Comparison of ENCODE assay signal across 16 cellular contexts in the genomic region with DNA sequence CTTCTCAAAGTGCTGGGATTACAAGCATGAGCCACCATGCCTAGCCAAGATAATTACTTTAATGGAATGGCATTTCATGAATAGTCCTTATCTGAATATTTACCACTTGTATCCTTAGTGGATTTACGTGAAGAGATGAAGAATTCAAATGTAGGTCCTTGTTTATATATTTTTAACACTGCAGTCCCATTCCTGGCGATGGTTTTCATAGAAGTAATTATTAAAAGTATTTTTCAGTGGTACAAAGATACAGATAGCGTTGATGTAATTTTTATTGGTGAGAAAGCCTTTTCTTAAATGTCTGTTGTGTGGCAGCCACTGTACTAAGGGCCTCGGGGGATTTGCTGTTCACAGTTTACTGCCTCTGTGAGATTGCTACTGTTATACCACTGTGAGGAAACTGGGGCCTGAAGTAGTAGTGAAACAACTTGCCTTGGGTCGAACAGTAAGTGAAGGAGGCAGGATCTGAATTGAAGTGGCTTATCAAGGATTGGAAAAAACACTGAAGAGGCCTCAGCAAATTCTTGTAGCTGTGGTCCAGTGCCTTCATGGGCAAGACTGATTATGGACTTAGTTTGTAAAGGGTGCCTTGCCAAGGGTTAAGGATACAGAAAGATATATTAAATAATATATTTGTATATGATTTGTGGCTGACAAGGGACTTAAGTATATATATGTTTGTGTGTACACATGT.
DNase-seq lines count a peak whose midpoint lies in the region; ATAC-seq lines count a peak whose summit lies in the region.
"Had no signal": no experiment of that assay in that cellular context is flagged by ENCODE, and none has a peak within 500 bp of the region (broad histone marks: within the 10 kb centered on the region; RNA-seq: fewer than 3 reads in every experiment).

No MANE protein-coding gene starts in this region.

- ATAC-seq in GM18867 (IDR thresholded peaks at IDR 0.05; ENCODE audit: unreplicated experiment): peak; percentile 40
- ATAC-seq in HG02571 (IDR thresholded peaks at IDR 0.05; ENCODE audit: unreplicated experiment): peak; percentile 61
- ATAC-seq in HG03439 (IDR thresholded peaks at IDR 0.05; ENCODE audit: unreplicated experiment): peak; percentile 56
- peak; percentile 74 for ATAC-seq in memory B cell (ENCODE audit: low read depth)
- ATAC-seq: CD8-positive, alpha-beta T cell; stimulated activated effector memory CD8-positive, alpha-beta T cell treated with anti-CD3 and anti-CD28 coated beads, Interleukin-12 subunit alpha, Interleukin-12 subunit beta, amount 100 ng/mL, for 72 hours had no signal

- H3K9me3 Mint-ChIP-seq in memory B cell: no peaks in the 10 kb centered on the region
- H3K9me3 Mint-ChIP-seq: activated T-cell treated with anti-CD3 and anti-CD28 coated beads, Interleukin-2, amount 50 U/mL, for 24 hours; CD8-positive, alpha-beta T cell; central memory CD8-positive, alpha-beta T cell; IgD-negative memory B cell; stimulated activated effector memory CD8-positive, alpha-beta T cell treated with anti-CD3 and anti-CD28 coated beads, Interleukin-12 subunit alpha, Interleukin-12 subunit beta, amount 100 ng/mL, for 72 hours had no signal

- H3K4me3 Mint-ChIP-seq in memory B cell: no peak overlapping the region
- H3K4me3 Mint-ChIP-seq: activated T-cell treated with anti-CD3 and anti-CD28 coated beads, Interleukin-2, amount 50 U/mL, for 24 hours; CD8-positive, alpha-beta T cell; central memory CD8-positive, alpha-beta T cell; stimulated activated effector memory CD8-positive, alpha-beta T cell treated with anti-CD3 and anti-CD28 coated beads, Interleukin-12 subunit alpha, Interleukin-12 subunit beta, amount 100 ng/mL, for 72 hours had no signal

- peaks cover 13% of the 10 kb centered on the region for H3K4me1 Mint-ChIP-seq in memory B cell
- H3K4me1 Mint-ChIP-seq: central memory CD8-positive, alpha-beta T cell; stimulated activated effector memory CD8-positive, alpha-beta T cell treated with anti-CD3 and anti-CD28 coated beads, Interleukin-12 subunit alpha, Interleukin-12 subunit beta, amount 100 ng/mL, for 72 hours had no signal

- DNase-seq in memory B cell (ENCODE audit: low spot score in 2 of 2) (no peak), NCI-H2196 (lab: John Stamatoyannopoulos, UW; ENCODE audit: unreplicated experiment) (no peak), NCI-H2029 treated with DMSO at 0.1 percent for 48 hours (lab: John Stamatoyannopoulos, UW) (no peak), DMS114 treated with DMSO at 0.1 percent for 48 hours (lab: John Stamatoyannopoulos, UW; ENCODE audit: unreplicated experiment) (no peak), NCI-H2196 treated with DMSO at 0.1 percent for 48 hours (lab: John Stamatoyannopoulos, UW; ENCODE audit: unreplicated experiment) (no peak)
- DNase-seq: activated T-cell treated with anti-CD3 and anti-CD28 coated beads, Interleukin-2, amount 50 U/mL, for 24 hours; CD8-positive, alpha-beta T cell; midbrain; NCI-H748 treated with DMSO at 0.1 percent for 48 hours; T-helper 9 cell had no signal

- H3K36me3 Mint-ChIP-seq in memory B cell: no peaks in the 10 kb centered on the region
- H3K36me3 Mint-ChIP-seq: CD8-positive, alpha-beta T cell; IgD-negative memory B cell; stimulated activated effector memory CD8-positive, alpha-beta T cell treated with anti-CD3 and anti-CD28 coated beads, Interleukin-12 subunit alpha, Interleukin-12 subunit beta, amount 100 ng/mL, for 72 hours had no signal

- H3K27me3 Mint-ChIP-seq in memory B cell: no peaks in the 10 kb centered on the region
- H3K27me3 Mint-ChIP-seq: IgD-negative memory B cell had no signal

- peak overlapping the region; percentile 4 for H3K27ac Mint-ChIP-seq in memory B cell
- H3K27ac Mint-ChIP-seq: activated T-cell treated with anti-CD3 and anti-CD28 coated beads, Interleukin-2, amount 50 U/mL, for 24 hours; CD8-positive, alpha-beta T cell; stimulated activated effector memory CD8-positive, alpha-beta T cell treated with anti-CD3 and anti-CD28 coated beads, Interleukin-12 subunit alpha, Interleukin-12 subunit beta, amount 100 ng/mL, for 72 hours had no signal
